ENCODE assay signal across 9 cellular contexts in the genomic region with DNA sequence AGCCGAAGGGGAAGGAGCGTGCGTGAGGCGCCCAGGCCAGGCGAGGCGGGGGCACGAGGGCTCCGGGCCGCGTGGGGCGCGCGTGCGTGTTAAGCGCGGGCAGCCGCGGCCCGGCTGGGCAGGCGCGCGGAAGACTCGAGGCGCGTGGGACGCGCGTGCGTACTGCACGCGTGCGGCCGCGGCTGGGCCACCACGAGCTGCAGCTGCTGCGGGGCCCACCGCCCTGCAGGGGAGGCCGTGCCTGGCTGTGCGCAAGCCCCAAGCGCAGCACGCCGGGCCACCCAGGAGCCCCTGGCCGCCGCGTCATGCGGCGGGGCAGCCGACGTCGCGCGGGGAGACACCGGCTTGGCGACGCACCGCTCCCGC. TPM values are rescaled to one million over a fixed set of nuclear protein-coding genes. Genes with fewer than 3 reads are reported as not detected.
DNase-seq lines count a peak whose midpoint lies in the region; ATAC-seq, FAIRE-seq and TF ChIP-seq lines count a peak whose summit lies in the region.
"Had no signal": no experiment of that assay in that cellular context is flagged by ENCODE, and none has a peak within 500 bp of the region (broad histone marks: within the 10 kb centered on the region; RNA-seq: fewer than 3 reads in every experiment).

No MANE protein-coding gene starts in this region.

- H4K20me1 ChIP-seq in keratinocyte (ENCODE audit: control insufficient read depth, extremely low read depth, insufficient read depth, low read length): no peaks in the 10 kb centered on the region

- H3K27ac ChIP-seq in keratinocyte (ENCODE audit: control insufficient read depth, insufficient read depth, low read length): no peak overlapping the region
- H3K27ac ChIP-seq in stomach smooth muscle (ENCODE audit: low read length): no peak overlapping the region

- no peak overlapping the region for H2AFZ ChIP-seq in keratinocyte (ENCODE audit: control insufficient read depth, low read length)

- peaks cover 28% of the 10 kb centered on the region for H3K4me1 Mint-ChIP-seq in activated CD8-positive, alpha-beta T cell treated with anti-CD3 and anti-CD28 coated beads, Interleukin-2, amount 10 ng/mL, durations not matched to agents 7 days and 5 days (ENCODE audit: low read depth)

- peak; percentile 41 for ATAC-seq in activated CD8-positive, alpha-beta T cell treated with anti-CD3 and anti-CD28 coated beads, Interleukin-2, amount 10 ng/mL, durations not matched to agents 7 days and 5 days

- POLR2A ChIA-PET in activated CD8-positive, alpha-beta T cell treated with anti-CD3 and anti-CD28 coated beads, Interleukin-2, amount 10 ng/mL, durations not matched to agents 7 days and 5 days (lab: Charles Lee): no interaction called here

- H3K27ac Mint-ChIP-seq in activated CD8-positive, alpha-beta T cell treated with anti-CD3 and anti-CD28 coated beads, Interleukin-2, amount 10 ng/mL, durations not matched to agents 7 days and 5 days: no peak overlapping the region

- H3K9me3 ChIP-seq in keratinocyte (ENCODE audit: control insufficient read depth, low read depth, low read length): peaks cover 5% of the 10 kb centered on the region
- no peaks in the 10 kb centered on the region for H3K9me3 ChIP-seq in stomach smooth muscle (ENCODE audit: control insufficient read depth in 2 of 2, low read length in 2 of 2)

- H3K9ac ChIP-seq in keratinocyte (ENCODE audit: control insufficient read depth, extremely low read depth, insufficient read depth, low read length) (no peak overlapping the region), stomach smooth muscle (ENCODE audit: low read length in 2 of 2) (no peak overlapping the region)

- peak overlapping the region in 1 of 3 experiments; percentile 35 for H3K4me3 ChIP-seq in keratinocyte (ENCODE audit: control insufficient read depth in 2 of 3, extremely low read depth in 1 of 3, insufficient read depth in 2 of 3, low read depth in 1 of 3, low read length in 3 of 3)
- H3K4me3 ChIP-seq in stomach smooth muscle (ENCODE audit: low read length in 2 of 2): peak overlapping the region; percentile 51 to 67

- TF ChIP-seq CTCF in keratinocyte (optimal IDR thresholded peaks at IDR 0.05 in 1 of 3, IDR thresholded peaks at IDR 0.05 in 1 of 3, conservative IDR thresholded peaks at IDR 0.05 in 1 of 3; ENCODE audit: extremely low read depth in 1 of 3, insufficient read depth in 2 of 3, low read length in 3 of 3) (no peak), D721Med (IDR thresholded peaks at IDR 0.05; ENCODE audit: insufficient read depth, missing control alignments) (no peak)

- CTCF ChIA-PET in activated CD8-positive, alpha-beta T cell treated with anti-CD3 and anti-CD28 coated beads, Interleukin-2, amount 10 ng/mL, durations not matched to agents 7 days and 5 days (lab: Charles Lee): no interaction called here

- H3K36me3 Mint-ChIP-seq in activated CD8-positive, alpha-beta T cell treated with anti-CD3 and anti-CD28 coated beads, Interleukin-2, amount 10 ng/mL, durations not matched to agents 7 days and 5 days (ENCODE audit: low read depth): peaks cover 2% of the 10 kb centered on the region

- dilution Hi-C loops in keratinocyte (cut with MboI; ENCODE audit: extremely low pct_ligation_motif_present, low sequenced_read_pairs): no loop called here

- H3K9me1 ChIP-seq in keratinocyte (ENCODE audit: control insufficient read depth, extremely low read depth, insufficient read depth, low read length): no peaks in the 10 kb centered on the region

- FAIRE-seq in keratinocyte (lab: Jason Lieb, UNC): no peak
- no peak for FAIRE-seq in D721Med (lab: Jason Lieb, UNC)

- peaks cover 57% of the 10 kb centered on the region for H3K27me3 Mint-ChIP-seq in activated CD8-positive, alpha-beta T cell treated with anti-CD3 and anti-CD28 coated beads, Interleukin-2, amount 10 ng/mL, durations not matched to agents 7 days and 5 days (ENCODE audit: low read depth)

- H3K27me3 ChIP-seq in keratinocyte (ENCODE audit: control insufficient read depth, extremely low read depth, insufficient read depth, low read length) (peaks cover 72% of the 10 kb centered on the region), stomach smooth muscle (ENCODE audit: control insufficient read depth in 1 of 2, insufficient read depth in 2 of 2, low read length in 2 of 2) (peaks cover 40 to 61% of the 10 kb centered on the region in 2 donors)

- H3K4me1 ChIP-seq in keratinocyte (ENCODE audit: control insufficient read depth, extremely low read depth, insufficient read depth, low read length): peaks cover 2% of the 10 kb centered on the region
- H3K4me1 ChIP-seq in stomach smooth muscle (ENCODE audit: control insufficient read depth, insufficient read depth, low read length): peaks cover 26% of the 10 kb centered on the region

- no peaks in the 10 kb centered on the region for H3K9me3 Mint-ChIP-seq in activated CD8-positive, alpha-beta T cell treated with anti-CD3 and anti-CD28 coated beads, Interleukin-2, amount 10 ng/mL, durations not matched to agents 7 days and 5 days (ENCODE audit: insufficient read depth)

- H3K4me2 ChIP-seq in keratinocyte (ENCODE audit: control insufficient read depth, extremely low read depth, insufficient read depth, low read depth, low read length): peak overlapping the region; percentile 56

- H3K36me3 ChIP-seq in keratinocyte (ENCODE audit: control insufficient read depth in 2 of 2, extremely low read depth in 1 of 2, insufficient read depth in 2 of 2, low read length in 2 of 2) (no peaks in the 10 kb centered on the region), stomach smooth muscle (ENCODE audit: control insufficient read depth in 2 of 2, insufficient read depth in 2 of 2, low read length in 2 of 2) (no peaks in the 10 kb centered on the region)

- no peaks in the 10 kb centered on the region for H3K79me2 ChIP-seq in keratinocyte (ENCODE audit: control insufficient read depth, insufficient read depth, low read length)

- DNase-seq in activated CD4-positive, alpha-beta T cell treated with anti-CD3 and anti-CD28 coated beads for 48 hours: peak; percentile 7
- no peak for DNase-seq in activated CD4-positive, alpha-beta T cell treated with anti-CD3 and anti-CD28 coated beads, Interleukin-2, amount 50 U/mL, for 4 hours
- DNase-seq in activated CD8-positive, alpha-beta T cell treated with anti-CD3 and anti-CD28 coated beads, Interleukin-2, amount 10 ng/mL, durations not matched to agents 7 days and 5 days: no peak
- DNase-seq in keratinocyte (ENCODE audit: low read depth, low spot score): no peak
- no peak for DNase-seq in D721Med (ENCODE audit: insufficient read length, low spot score)
- no peak for DNase-seq in HPDE6-E6E7 (ENCODE audit: extremely low spot score)
- DNase-seq in NCI-H2171 (lab: John Stamatoyannopoulos, UW): no peak
- DNase-seq: Karpas-422 had no signal

- H3K4me3 Mint-ChIP-seq in activated CD8-positive, alpha-beta T cell treated with anti-CD3 and anti-CD28 coated beads, Interleukin-2, amount 10 ng/mL, durations not matched to agents 7 days and 5 days: peak overlapping the region; percentile 64

RNA-seq across cellular contexts. Expression of a gene that starts 0.6 kb away (rescaled TPM):
- total RNA-seq in activated CD8-positive, alpha-beta T cell treated with anti-CD3 and anti-CD28 coated beads, Interleukin-2, amount 10 ng/mL, durations not matched to agents 7 days and 5 days: not detected
- polyA plus RNA-seq in keratinocyte: under 0.01 TPM in 1 of 3 replicates, not detected in the others
- polyA plus RNA-seq in keratinocyte (2011; ENCODE audit: low read depth): not detected
- polyA plus RNA-seq in keratinocyte (2011; cell fraction: cytosol; rRNA removed): not detected in 2 replicates
- not detected in 2 replicates for polyA plus RNA-seq in keratinocyte (2011; cell fraction: nucleus; rRNA removed)
- polyA plus RNA-seq in keratinocyte (2012; ENCODE audit: low replicate concordance): not detected in 2 replicates
- polyA minus RNA-seq in keratinocyte: 0.03 TPM in 2 of 3 replicates, not detected in the other
- polyA minus RNA-seq in keratinocyte (2011; cell fraction: cytosol; rRNA and poly(A)+ RNA removed): not detected
- polyA minus RNA-seq in keratinocyte (2011; cell fraction: nucleus; rRNA and poly(A)+ RNA removed): not detected in 2 replicates
